ENCODE assay signal across 8 cellular contexts in genomic region chr5:74767579-74767913, GRCh38. TPM values are rescaled to one million over a fixed set of nuclear protein-coding genes. Genes with fewer than 3 reads are reported as not detected.
DNase-seq lines count a peak whose midpoint lies in the region; ATAC-seq and TF ChIP-seq lines count a peak whose summit lies in the region.

No MANE protein-coding gene starts in this region.

- no peak overlapping the region for H2BK5ac ChIP-seq in mesendoderm (ENCODE audit: low read length)

- peak overlapping the region; percentile 91 for H3K56ac ChIP-seq in mesendoderm (ENCODE audit: low read length)

- no peak overlapping the region for H3K18ac ChIP-seq in mesendoderm (ENCODE audit: low read length)

- no peak overlapping the region for H4K8ac ChIP-seq in mesendoderm (ENCODE audit: low read depth, low read length)

- POLR2A ChIA-PET in CD4-positive, alpha-beta memory T cell (lab: Charles Lee; ENCODE audit: partially characterized antibody), result interaction anchor here (1.0 to 1.9 kb wide), 10 partner anchors 9 to 1776 kb away, joined by 3 to 7 read pairs (median 3); partner anchors contain the start of genes ANKRD31 and HMGCR

- ATAC-seq in GM18907 (IDR thresholded peaks at IDR 0.05; ENCODE audit: unreplicated experiment) (peak; percentile 31), HG03103 (IDR thresholded peaks at IDR 0.05; ENCODE audit: low read depth, unreplicated experiment) (peak; percentile 16), SK-N-SH treated with all-trans-retinoic acid at 6 μM for 48 hours (peak; percentile 62)
- ATAC-seq in effector memory CD8-positive, alpha-beta T cell (replicated peaks), result peak; percentile 14

- H3K27ac Mint-ChIP-seq in CD4-positive, alpha-beta memory T cell, result peak overlapping the region; percentile 91 to 99 (median 99)
- peak overlapping the region; percentile 97 to 98 for H3K27ac Mint-ChIP-seq in effector memory CD8-positive, alpha-beta T cell

- H3K4me1 ChIP-seq in CD4-positive, alpha-beta memory T cell (ENCODE audit: insufficient read depth, low read length), result peaks cover 35% of the 10 kb centered on the region
- peaks cover 5% of the 10 kb centered on the region for H3K4me1 ChIP-seq in mesendoderm (ENCODE audit: control insufficient read depth, low read depth, low read length)
- peaks cover 43% of the 10 kb centered on the region for H3K4me1 ChIP-seq in vagina

- no peaks in the 10 kb centered on the region for H3K9me3 Mint-ChIP-seq in CD4-positive, alpha-beta memory T cell
- H3K9me3 Mint-ChIP-seq in effector memory CD8-positive, alpha-beta T cell, result no peaks in the 10 kb centered on the region

- H3K27ac ChIP-seq in CD4-positive, alpha-beta memory T cell (ENCODE audit: low read depth, low read length), result peak overlapping the region; percentile 86
- no peak overlapping the region for H3K27ac ChIP-seq in mesendoderm (ENCODE audit: low read depth, low read length)
- peak overlapping the region; percentile 82 for H3K27ac ChIP-seq in vagina

- peaks cover 12% of the 10 kb centered on the region for H3K36me3 ChIP-seq in CD4-positive, alpha-beta memory T cell (ENCODE audit: insufficient read depth, low read length)
- H3K36me3 ChIP-seq in mesendoderm (ENCODE audit: control insufficient read depth, insufficient read depth, low read length), result no peaks in the 10 kb centered on the region
- peaks cover 0 to 13% of the 10 kb centered on the region in 2 donors for H3K36me3 ChIP-seq in vagina

- H3K27me3 Mint-ChIP-seq in CD4-positive, alpha-beta memory T cell, result no peaks in the 10 kb centered on the region
- H3K27me3 Mint-ChIP-seq in effector memory CD8-positive, alpha-beta T cell, result no peaks in the 10 kb centered on the region

- peak overlapping the region; percentile 95 to 100 (median 100) for H3K4me3 Mint-ChIP-seq in CD4-positive, alpha-beta memory T cell
- H3K4me3 Mint-ChIP-seq in effector memory CD8-positive, alpha-beta T cell, result peak overlapping the region; percentile 98 to 100

- no peak overlapping the region for H4K5ac ChIP-seq in mesendoderm (ENCODE audit: low read length)

- no peak overlapping the region for H2AK5ac ChIP-seq in mesendoderm (ENCODE audit: low read length)

- no CpG with 5 or more reads among the region's 9 CpGs for WGBS in mesendoderm (ENCODE audit: extremely low coverage, insufficient coverage, low lambda C conversion rate)

- H3K23ac ChIP-seq in mesendoderm (ENCODE audit: low read length), result no peak overlapping the region

- peak overlapping the region; percentile 93 to 100 for H3K4me3 ChIP-seq in CD4-positive, alpha-beta memory T cell (ENCODE audit: low read length in 2 of 2)
- H3K4me3 ChIP-seq in mesendoderm (ENCODE audit: low read length) (peak overlapping the region; percentile 90), vagina (peak overlapping the region; percentile 57 to 90)

- intact Hi-C loops in CD4-positive, alpha-beta memory T cell (cut with micrococcal nuclease), result loop anchor here (1.0 to 10.0 kb wide), 8 partner anchors 95 to 1490 kb away; partner anchors contain the start of genes ANKRD31, CERT1, HMGCR and POC5
- intact Hi-C loops in vagina (cut with DNase I), result no loop called here

- H3K79me1 ChIP-seq in mesendoderm (ENCODE audit: low read length), result peaks cover 7% of the 10 kb centered on the region

- no peak for TF ChIP-seq POLR2A in vagina (IDR thresholded peaks at IDR 0.05)

- H3K9me3 ChIP-seq in CD4-positive, alpha-beta memory T cell (ENCODE audit: control insufficient read depth in 1 of 2, low read length in 2 of 2), result no peaks in the 10 kb centered on the region
- H3K9me3 ChIP-seq in vagina, result no peaks in the 10 kb centered on the region

- H2BK120ac ChIP-seq in mesendoderm (ENCODE audit: low read depth, low read length), result no peak overlapping the region

- H3K4me1 Mint-ChIP-seq in CD4-positive, alpha-beta memory T cell, result peaks cover 22 to 45% (median 31%) of the 10 kb centered on the region in 4 donors
- peaks cover 17 to 32% of the 10 kb centered on the region in 2 donors for H3K4me1 Mint-ChIP-seq in effector memory CD8-positive, alpha-beta T cell (ENCODE audit: low read depth in 2 of 2)

- peak overlapping the region; percentile 79 for H3K9ac ChIP-seq in mesendoderm (ENCODE audit: low read length)

- H3K36me3 Mint-ChIP-seq in CD4-positive, alpha-beta memory T cell, result peaks cover 18 to 51% of the 10 kb centered on the region in 2 donors
- peaks cover 44% of the 10 kb centered on the region for H3K36me3 Mint-ChIP-seq in effector memory CD8-positive, alpha-beta T cell (ENCODE audit: insufficient read depth)

- peak in 1 of 5 donors; percentile 49 for DNase-seq in CD4-positive, alpha-beta memory T cell
- DNase-seq in effector memory CD8-positive, alpha-beta T cell, result peak in 1 of 3 experiments; percentile 8
- peak; percentile 53 for DNase-seq in mesendoderm
- DNase-seq in vagina (ENCODE audit: extremely low spot score in 2 of 2), result no peak
- no peak for DNase-seq in cerebellar nuclear complex (lab: John Stamatoyannopoulos, UW)

- no peaks in the 10 kb centered on the region for H3K27me3 ChIP-seq in CD4-positive, alpha-beta memory T cell (ENCODE audit: insufficient read depth, low read length)
- no peaks in the 10 kb centered on the region for H3K27me3 ChIP-seq in mesendoderm (ENCODE audit: insufficient read depth, low read length, poor library complexity)
- H3K27me3 ChIP-seq in vagina, result no peaks in the 10 kb centered on the region

- no peak for TF ChIP-seq CTCF in vagina (IDR thresholded peaks at IDR 0.05)

- CTCF ChIA-PET in CD4-positive, alpha-beta memory T cell (lab: Charles Lee; ENCODE audit: partially characterized antibody), result interaction anchor here (1.8 kb wide), 1 partner anchor 570 kb away, joined by 4 read pairs; the partner anchor contains the start of gene HMGCR

- H3K79me2 ChIP-seq in mesendoderm (ENCODE audit: control insufficient read depth, insufficient read depth, low read length), result peaks cover 23% of the 10 kb centered on the region

- no peak overlapping the region for H2BK15ac ChIP-seq in mesendoderm (replicated peaks; ENCODE audit: low read depth)

- no peak overlapping the region for H3K4ac ChIP-seq in mesendoderm (ENCODE audit: low read depth, low read length)

- peak overlapping the region; percentile 96 for H3K4me2 ChIP-seq in mesendoderm (ENCODE audit: low read length)

TF ChIP-seq in SK-N-SH treated with all-trans-retinoic acid at 6 μM for 48 hours, 23 proteins besides CTCF, POLR2A, EP300 and RAD21:
- no peak for TF ChIP-seq ZFP30 (CRISPR knock-in tag; IDR thresholded peaks at IDR 0.05)
- no peak for TF ChIP-seq TOX (CRISPR knock-in tag; IDR thresholded peaks at IDR 0.05; ENCODE audit: borderline replicate concordance)
- no peak for TF ChIP-seq SNAI2 (CRISPR knock-in tag; IDR thresholded peaks at IDR 0.05)
- TF ChIP-seq GLIS3 (CRISPR knock-in tag; IDR thresholded peaks at IDR 0.05), result no peak
- no peak for TF ChIP-seq CREB5 (CRISPR knock-in tag; IDR thresholded peaks at IDR 0.05; ENCODE audit: low read depth)
- no peak for TF ChIP-seq ZNF70 (CRISPR knock-in tag; IDR thresholded peaks at IDR 0.05)
- TF ChIP-seq CSRNP3 (CRISPR knock-in tag; IDR thresholded peaks at IDR 0.05), result no peak
- no peak for TF ChIP-seq ISL1 (CRISPR knock-in tag; IDR thresholded peaks at IDR 0.05)
- no peak for TF ChIP-seq POU6F1 (CRISPR knock-in tag; IDR thresholded peaks at IDR 0.05; ENCODE audit: borderline replicate concordance, low read depth)
- TF ChIP-seq TCF4 (CRISPR knock-in tag; IDR thresholded peaks at IDR 0.05; ENCODE audit: borderline replicate concordance), result no peak
- no peak for TF ChIP-seq ZNF8 (CRISPR knock-in tag; IDR thresholded peaks at IDR 0.05)

RNA-seq across cellular contexts. Expression of gene NSA2, which starts 0.5 kb away (rescaled TPM):
- 100 to 1,000 TPM; 103 to 120 TPM for total RNA-seq in CD4-positive, alpha-beta memory T cell
- 10 to 100 TPM; 38.9 to 52.8 TPM for polyA plus RNA-seq in CD4-positive, alpha-beta memory T cell
- 127 TPM for polyA plus RNA-seq in mesendoderm (2013, experiment 1 of 2)
- polyA plus RNA-seq in mesendoderm (2013, experiment 2 of 2), result 127 TPM
- 119 TPM for total RNA-seq in vagina

RNA-seq across cellular contexts. Expression of gene GFM2, which starts 0.6 kb away (rescaled TPM):
- 10 to 100 TPM; 21.3 to 21.6 TPM for total RNA-seq in CD4-positive, alpha-beta memory T cell
- polyA plus RNA-seq in CD4-positive, alpha-beta memory T cell, result 1 to 10 TPM; 9.5 to 9.7 TPM
- polyA plus RNA-seq in mesendoderm (2013, experiment 1 of 2), result 15.8 TPM
- polyA plus RNA-seq in mesendoderm (2013, experiment 2 of 2), result 16.0 TPM
- total RNA-seq in vagina, result 29.5 TPM
